18 cellular contexts compared by ENCODE assay signal in the genomic region with DNA sequence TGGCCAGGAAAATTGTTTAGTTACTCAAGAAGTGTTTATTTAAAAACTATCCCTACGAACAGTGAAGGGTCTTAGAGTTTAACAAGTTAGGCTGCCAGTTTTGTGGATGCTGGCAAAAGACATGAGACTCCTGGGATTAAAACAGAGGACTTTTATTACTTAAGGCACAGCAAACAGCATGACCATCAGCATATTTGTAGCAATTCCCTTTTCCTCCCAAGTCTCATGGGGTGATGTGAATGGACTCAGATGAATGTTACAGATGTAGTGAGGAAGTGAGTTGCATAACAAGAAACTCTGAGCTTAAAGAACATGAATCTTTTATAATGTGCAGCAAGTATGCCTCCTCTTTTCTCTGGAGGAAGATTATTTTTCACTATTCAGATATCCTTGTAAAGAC.
"Had no signal": no experiment of that assay in that cellular context is flagged by ENCODE, and none has a peak within 500 bp of the region (broad histone marks: within the 10 kb centered on the region; RNA-seq: fewer than 3 reads in every experiment).

No MANE protein-coding gene starts in this region.

- H3K27ac ChIP-seq: dorsolateral prefrontal cortex, hepatocyte, sigmoid colon, tibial artery, upper lobe of left lung, uterus had no signal

- H3K36me3 Mint-ChIP-seq: naive B cell had no signal

- H3K36me3 ChIP-seq: sigmoid colon, tibial artery, upper lobe of left lung, uterus had no signal

- H3K27me3 ChIP-seq: dorsolateral prefrontal cortex, hepatocyte, sigmoid colon, tibial artery, upper lobe of left lung, uterus had no signal

- ATAC-seq: left colon had no signal

- H3K27ac Mint-ChIP-seq: nephron had no signal

- DNase-seq: cortex of kidney; dorsolateral prefrontal cortex; effector CD8-positive, alpha-beta T cell; foreskin melanocyte; head of caudate nucleus; left colon; mesendoderm; naive B cell; posterior cingulate gyrus; sigmoid colon; small intestine; stimulated activated CD4-positive, alpha-beta T cell treated with anti-CD3 and anti-CD28 coated beads, Interleukin-2, amount 100 ng/mL, for 48 hours; stimulated activated naive CD4-positive, alpha-beta T cell treated with Interleukin-2 at 50 U/mL for 16 hours; tibial artery; upper lobe of left lung; uterus had no signal

- H3K4me3 ChIP-seq: dorsolateral prefrontal cortex, hepatocyte, sigmoid colon, tibial artery, upper lobe of left lung, uterus had no signal

- H2AFZ ChIP-seq: hepatocyte had no signal

- H3K9me3 ChIP-seq: sigmoid colon, tibial artery, upper lobe of left lung, uterus had no signal

- H3K4me3 Mint-ChIP-seq: nephron had no signal

- H3K79me2 ChIP-seq: hepatocyte had no signal

- H3K4me2 ChIP-seq: hepatocyte had no signal

- H3K4me1 Mint-ChIP-seq: nephron had no signal

- H3K4me1 ChIP-seq: sigmoid colon, tibial artery, upper lobe of left lung, uterus had no signal

- H3K9me3 Mint-ChIP-seq: naive B cell, nephron had no signal
